9 cellular contexts compared by ENCODE assay signal in genomic region chr1:110106013-110106941, GRCh38. TPM values are rescaled to one million over a fixed set of nuclear protein-coding genes. Genes with fewer than 3 reads are reported as not detected.
DNase-seq lines count a peak whose midpoint lies in the region; ATAC-seq, FAIRE-seq and TF ChIP-seq lines count a peak whose summit lies in the region.
"Had no signal": no experiment of that assay in that cellular context is flagged by ENCODE, and none has a peak within 500 bp of the region (broad histone marks: within the 10 kb centered on the region; RNA-seq: fewer than 3 reads in every experiment).

No MANE protein-coding gene starts in this region.

- H3K36me3 ChIP-seq in KMS-11 (ENCODE audit: insufficient read depth) (no peaks in the 10 kb centered on the region), pancreas (no peaks in the 10 kb centered on the region)

- TF ChIP-seq CTCF in KMS-11 (conservative IDR thresholded peaks at IDR 0.05; ENCODE audit: low read depth, low read length), result peak; percentile 98
- TF ChIP-seq CTCF in RWPE1 (conservative IDR thresholded peaks at IDR 0.05; ENCODE audit: low read depth), result peak; percentile 95
- TF ChIP-seq CTCF in pancreas (IDR thresholded peaks at IDR 0.05), result peak; percentile 82 to 90 (median 84)

- DNase-seq in activated CD4-positive, CD25-positive, alpha-beta regulatory T cell (lab: John Stamatoyannopoulos, UW), result no peak
- DNase-seq in RWPE1 (ENCODE audit: low spot score), result peak; percentile 84
- DNase-seq in activated gamma-delta T cell treated with anti-CD3 and anti-CD28 coated beads, Interleukin-2, amount 50 U/mL, for 16 hours (ENCODE audit: low read depth), result peak; percentile 32
- peak; percentile 81 for DNase-seq in germinal center (ENCODE audit: low spot score)
- DNase-seq in pancreas, result peak; percentile 46 to 84 (median 74)

- no peaks in the 10 kb centered on the region for H3K79me2 ChIP-seq in KMS-11 (ENCODE audit: insufficient read depth, low read depth)

- H3K27me3 ChIP-seq in KMS-11 (ENCODE audit: insufficient read depth, low read depth) (0 out of 2 replicates have a peak, but pooled peaks cover 2% of the 10 kb centered on the region), pancreas (no peaks in the 10 kb centered on the region)

- H3K4me3 ChIP-seq in KMS-11 (IDR thresholded peaks at IDR 0.05; ENCODE audit: insufficient read depth, low read depth, low read length), result no peak overlapping the region
- H3K4me3 ChIP-seq in pancreas, result no peak overlapping the region

- no peak overlapping the region for H3K4me2 ChIP-seq in KMS-11

- POLR2A ChIA-PET in RWPE1 (lab: Yijun Ruan, JAX; ENCODE audit: low non-redundant PET), result interaction anchor here (0.5 kb wide), 1 partner anchor 78 kb away, joined by 3 read pairs; no protein-coding TSS in a partner anchor

- ATAC-seq in activated CD4-positive, CD25-positive, alpha-beta regulatory T cell treated with anti-CD3 and anti-CD28 coated beads, Interleukin-2, amount 50 U/mL, for 24 hours, result peak; percentile 83 to 84
- ATAC-seq in pancreas (peak; percentile 88 to 99 (median 96)), HG03139 (IDR thresholded peaks at IDR 0.05; ENCODE audit: unreplicated experiment) (no peak)

- H3K4me1 ChIP-seq in KMS-11 (ENCODE audit: low read depth, poor library complexity, severe bottlenecking) (peaks cover 3% of the 10 kb centered on the region), pancreas (no peaks in the 10 kb centered on the region)

- H4K20me1 ChIP-seq in KMS-11 (ENCODE audit: insufficient read depth), result no peaks in the 10 kb centered on the region

- FAIRE-seq in pancreas (lab: Jason Lieb, UNC), result no peak

- H3K9ac ChIP-seq in KMS-11, result no peak overlapping the region

- H2AFZ ChIP-seq in KMS-11 (ENCODE audit: low read depth), result peak overlapping the region; percentile 78

- CTCF ChIA-PET in RWPE1 (lab: Yijun Ruan, JAX), result interaction anchor here (0.6 to 4.9 kb wide), 22 partner anchors 8 to 390 kb away, joined by 3 to 34 read pairs (median 4); partner anchors contain the start of gene AHCYL1

- no peaks in the 10 kb centered on the region for H3K9me3 ChIP-seq in pancreas

- 13% methylated on average over 8 of the region's 8 CpGs for WGBS in pancreas, 2 donors

- intact Hi-C loops in pancreas (cut with DNase I), result loop anchor here in 2 of 3 donors (5.0 to 10.0 kb wide), 2 partner anchors 49 to 51 kb away; no protein-coding TSS in a partner anchor

- no peak overlapping the region for H3K27ac ChIP-seq in KMS-11
- H3K27ac ChIP-seq in RWPE1, result no peak overlapping the region
- no peak overlapping the region for H3K27ac ChIP-seq in pancreas

RNA-seq across cellular contexts. Expression of gene UBL4B, which starts 6.0 kb away (rescaled TPM):
- total RNA-seq in pancreas, result not detected
- not detected for polyA plus RNA-seq in pancreas
- total RNA-seq: skeletal muscle tissue had no signal

RNA-seq across cellular contexts. Expression of gene ALX3, which starts 35.8 kb away (rescaled TPM):
- not detected for total RNA-seq in pancreas
- under 1 TPM in 1 of 2 donors, not detected in 1; 0.35 TPM for polyA plus RNA-seq in pancreas
- total RNA-seq: skeletal muscle tissue had no signal

RNA-seq across cellular contexts. Expression of gene SLC6A17, which starts 44.0 kb away (rescaled TPM):
- 1 to 10 TPM in 2 of 6 donors, under 1 TPM in 4; 0.31 to 2.4 (median 0.67) TPM for total RNA-seq in pancreas
- polyA plus RNA-seq in pancreas, result 1 to 10 TPM; 2.1 to 7.1 TPM

Comparison
In these comparisons a context has a peak if more than half of its experiments do, and no peak if none do; other contexts are left out.
1. DNase-seq: peak in RWPE1 (single experiment), activated gamma-delta T cell treated with anti-CD3 and anti-CD28 coated beads, Interleukin-2, amount 50 U/mL, for 16 hours (single experiment), germinal center (single experiment) and pancreas (6 of 6); none in activated CD4-positive, CD25-positive, alpha-beta regulatory T cell (0 of 4).
2. Peak in every context shown above with its lines, with median percentiles within 50 percentile points of each other: CTCF ChIP-seq.